Comparison of ENCODE assay signal across 10 cellular contexts in the genomic region with DNA sequence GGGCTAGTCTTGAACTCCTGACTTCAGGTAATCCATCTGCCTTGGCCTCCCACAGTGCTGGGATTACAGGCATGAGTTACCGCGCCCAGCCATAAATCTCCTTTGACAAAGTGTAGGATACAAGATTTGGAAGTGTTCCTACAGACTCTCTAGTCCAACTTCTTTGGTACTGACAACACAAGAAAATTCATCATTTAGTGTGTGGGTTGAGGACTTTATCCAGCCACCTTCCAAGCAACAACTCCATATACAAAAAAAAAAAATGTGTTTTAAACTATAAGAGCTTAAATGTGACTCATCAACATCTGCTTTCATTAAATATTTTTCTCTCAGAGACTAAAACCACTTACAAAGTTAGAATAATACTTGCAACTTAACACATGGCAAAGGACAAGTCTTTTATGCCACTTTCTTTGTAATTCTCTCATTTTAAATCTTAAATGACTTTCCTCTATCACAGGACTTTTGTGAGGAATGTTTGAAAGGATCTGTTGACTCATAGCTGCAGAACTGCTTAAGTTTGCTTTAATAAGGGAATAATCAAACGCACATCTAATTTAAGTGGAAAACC. TPM values are rescaled to one million over a fixed set of nuclear protein-coding genes. Genes with fewer than 3 reads are reported as not detected.
DNase-seq lines count a peak whose midpoint lies in the region; ATAC-seq, FAIRE-seq and TF ChIP-seq lines count a peak whose summit lies in the region.
"Had no signal": no experiment of that assay in that cellular context is flagged by ENCODE, and none has a peak within 500 bp of the region (broad histone marks: within the 10 kb centered on the region; RNA-seq: fewer than 3 reads in every experiment).

No MANE protein-coding gene starts in this region.

- intact Hi-C loops in mammary epithelial cell (cut with micrococcal nuclease) (loop anchor here (1.0 to 2.0 kb wide), 3 partner anchors 19 to 46 kb away; no protein-coding TSS in a partner anchor), left colon (cut with DNase I, micrococcal nuclease) (no loop called here), thyroid gland (cut with DNase I) (no loop called here)

- TF ChIP-seq POLR2A in thyroid gland (IDR thresholded peaks at IDR 0.05) = no peak

- H3K9me3 ChIP-seq in mammary epithelial cell (replicated peaks; ENCODE audit: insufficient read depth, low read length) (no peaks in the 10 kb centered on the region), thyroid gland (no peaks in the 10 kb centered on the region)

- H2AFZ ChIP-seq in mammary epithelial cell (ENCODE audit: low read depth, low read length) = peak overlapping the region; percentile 55

- H4K20me1 ChIP-seq in mammary epithelial cell (ENCODE audit: insufficient read depth, low read length) = no peaks in the 10 kb centered on the region

- POLR2A ChIA-PET in GM10248 (lab: Yijun Ruan, JAX) = interaction anchor here (0.6 kb wide), 1 partner anchor 158 kb away, joined by 3 read pairs; no protein-coding TSS in a partner anchor

- DNase-seq in HTR-8/SVneo (ENCODE audit: insufficient read length, low spot score) (peak; percentile 17), mammary epithelial cell (peak; percentile 44), left colon (peak in 1 of 2 donors; percentile 14), thyroid gland (no peak), amygdala (lab: John Stamatoyannopoulos, UW) (no peak), GM10248 (ENCODE audit: extremely low spot score) (no peak), GF-D8 (lab: John Stamatoyannopoulos, UW) (no peak), HuH-7 (ENCODE audit: low spot score) (no peak)
- DNase-seq: activated CD8-positive, alpha-beta T cell treated with anti-CD3 and anti-CD28 coated beads for 36 hours; NCI-H446 had no signal

- WGBS in mammary epithelial cell (ENCODE audit: low coverage, missing lambda C conversion rate) = 66% methylated on average over 3 of the region's 3 CpGs
- 81 to 88% methylated on average over 3 of the region's 3 CpGs for WGBS in thyroid gland, 2 donors

- FAIRE-seq in HTR-8/SVneo (lab: Jason Lieb, UNC) = no peak

- dilution Hi-C loops in mammary epithelial cell (cut with HindIII; ENCODE audit: low sequenced_read_pairs) = no loop called here

- CTCF ChIA-PET in mammary epithelial cell (lab: Charles Lee; ENCODE audit: low non-redundant PET) = interaction anchor here (0.6 kb wide), 1 partner anchor 33 kb away, joined by 7 read pairs; no protein-coding TSS in a partner anchor
- CTCF ChIA-PET in GM10248 (lab: Yijun Ruan, JAX) = no interaction called here

- H3K9ac ChIP-seq in mammary epithelial cell (ENCODE audit: insufficient read depth, low read length) = peak overlapping the region; percentile 74

- H3K4me1 ChIP-seq in mammary epithelial cell (ENCODE audit: insufficient read depth, low read length) = peaks cover 43% of the 10 kb centered on the region
- H3K4me1 ChIP-seq in thyroid gland = peaks cover 13 to 23% of the 10 kb centered on the region in 2 donors

- H3K4me2 ChIP-seq in mammary epithelial cell (ENCODE audit: insufficient read depth, low read depth, low read length) = peak overlapping the region; percentile 79

- H3K27ac ChIP-seq in mammary epithelial cell (ENCODE audit: insufficient read depth, low read depth, low read length) (peak overlapping the region; percentile 98), thyroid gland (peak overlapping the region; percentile 11 to 76 (median 66))

- H3K79me2 ChIP-seq in mammary epithelial cell (ENCODE audit: insufficient read depth, low read length) = no peaks in the 10 kb centered on the region

- TF ChIP-seq CTCF in mammary epithelial cell (conservative IDR thresholded peaks at IDR 0.05 in 1 of 2, IDR thresholded peaks at IDR 0.05 in 1 of 2; ENCODE audit: extremely low read depth in 1 of 2, insufficient read depth in 1 of 2, low read depth in 1 of 2, low read length in 2 of 2) = no peak
- TF ChIP-seq CTCF in thyroid gland (IDR thresholded peaks at IDR 0.05) = no peak
- TF ChIP-seq CTCF in GM10248 (IDR thresholded peaks at IDR 0.05; ENCODE audit: control extremely low read depth, extremely low read depth, low read depth, missing control alignments) = no peak

- H3K36me3 ChIP-seq in mammary epithelial cell (ENCODE audit: insufficient read depth, low read length) (no peaks in the 10 kb centered on the region), thyroid gland (no peaks in the 10 kb centered on the region)

- H3K4me3 ChIP-seq in mammary epithelial cell (replicated peaks in 1 of 3; ENCODE audit: insufficient read depth in 1 of 3, low read depth in 2 of 3, low read length in 3 of 3) = peak overlapping the region in 1 of 3 experiments; percentile 39
- no peak overlapping the region for H3K4me3 ChIP-seq in thyroid gland (replicated peaks in 1 of 3)

- in situ Hi-C loops in mammary epithelial cell (cut with MboI; ENCODE audit: low sequenced_read_pairs in 2 of 2) = no loop called here

- peak; percentile 44 for ATAC-seq in left colon
- ATAC-seq: activated CD8-positive, alpha-beta T cell treated with anti-CD3 and anti-CD28 coated beads for 36 hours had no signal

- TSS peak; percentile 95 for BruUV-seq in mammary epithelial cell (replicated peaks; lab: Mats Ljungman, UMichigan)

- H3K27me3 ChIP-seq in mammary epithelial cell (ENCODE audit: insufficient read depth, low read length) (no peaks in the 10 kb centered on the region), thyroid gland (no peaks in the 10 kb centered on the region)

RNA-seq across cellular contexts. Expression of a gene that starts 46.2 kb away (rescaled TPM):
- total RNA-seq in mammary epithelial cell (100 to 1,000 TPM; 103 to 257 TPM), left colon (10 to 100 TPM; 39.6 to 50.8 TPM), thyroid gland (100 to 1,000 TPM; 136 to 186 (median 143) TPM)
- polyA plus RNA-seq in mammary epithelial cell = 45.5 TPM
- 123 TPM for polyA minus RNA-seq in mammary epithelial cell

RNA-seq across cellular contexts. Expression of a gene that starts 57.6 kb away (rescaled TPM):
- 10 to 100 TPM; 53.5 to 72.1 TPM for total RNA-seq in mammary epithelial cell
- polyA plus RNA-seq in mammary epithelial cell = 59.8 TPM
- polyA minus RNA-seq in mammary epithelial cell = 38.1 TPM
- total RNA-seq in left colon = 10 to 100 TPM; 46.6 to 48.5 TPM
- 10 to 100 TPM; 56.1 to 74.8 (median 67.5) TPM for total RNA-seq in thyroid gland

Comparison
In these comparisons a context has a peak if more than half of its experiments do, and no peak if none do; other contexts are left out.
1. DNase-seq: peak in HTR-8/SVneo (single experiment) and mammary epithelial cell (single experiment); none in thyroid gland (0 of 2), amygdala (0 of 56), GM10248 (single experiment), GF-D8 (single experiment) and HuH-7 (single experiment).